Comparison of ENCODE assay signal across 18 cellular contexts in the genomic region with DNA sequence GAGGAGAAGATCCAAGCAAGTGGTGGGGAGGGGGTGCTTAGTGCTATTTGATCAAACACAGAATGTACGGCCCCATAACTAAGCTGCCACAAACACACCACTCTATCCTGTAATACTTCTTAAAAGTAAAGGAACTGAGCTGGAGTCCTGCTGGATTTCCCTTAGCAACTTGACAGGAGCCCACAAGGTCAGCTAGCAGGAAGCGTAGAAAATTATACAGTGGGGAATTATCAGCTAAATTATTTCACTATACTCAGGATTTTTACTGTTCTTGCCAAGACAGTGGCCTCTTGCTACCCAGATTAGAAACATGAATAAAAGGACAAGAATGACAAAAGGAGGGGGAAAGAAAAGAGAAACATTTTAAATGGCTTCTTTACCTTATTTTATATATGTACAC.
"Had no signal": no experiment of that assay in that cellular context is flagged by ENCODE, and none has a peak within 500 bp of the region (broad histone marks: within the 10 kb centered on the region; RNA-seq: fewer than 3 reads in every experiment).

No MANE protein-coding gene starts in this region.

- H3K4me1 Mint-ChIP-seq: activated CD4-positive, alpha-beta T cell treated with anti-CD3 and anti-CD28 coated beads for 36 hours; natural killer cell; stimulated activated naive CD8-positive, alpha-beta T cell treated with anti-CD3 and anti-CD28 coated beads, Interleukin-15, amount 100 ng/mL, for 72 hours had no signal

- H3K4me3 ChIP-seq: colonic mucosa, lower lobe of right lung, suprapubic skin, vagina had no signal

- H3K27me3 ChIP-seq: colonic mucosa, suprapubic skin, vagina had no signal

- H3K27ac Mint-ChIP-seq: activated CD4-positive, alpha-beta T cell treated with anti-CD3 and anti-CD28 coated beads for 36 hours; activated naive CD8-positive, alpha-beta T cell; activated T-helper 1 cell treated with anti-CD3 and anti-CD28 coated beads, Interleukin-12 subunit alpha, Interleukin-12 subunit beta, Interleukin-2, Interleukin-4 antibody, amounts not matched to agents 30 ng/mL and 10 ng/mL and 1 ng/mL, durations not matched to agents 14 hours and 24 hours and 36 hours; natural killer cell; stimulated activated naive CD8-positive, alpha-beta T cell treated with anti-CD3 and anti-CD28 coated beads, Interleukin-15, amount 100 ng/mL, for 72 hours; T-helper 2 cell treated with Interferon-gamma antibody and Interleukin-4, amounts not matched to agents 5 μg/mL and 100 μg/mL, for 36 hours had no signal

- DNase-seq: activated CD4-positive, alpha-beta T cell treated with anti-CD3 and anti-CD28 coated beads for 36 hours; activated CD4-positive, alpha-beta T cell treated with anti-CD3 and anti-CD28 coated beads, Interleukin-2, amount 50 U/mL, for 48 hours; activated gamma-delta T cell treated with Interleukin-2 at 50 U/mL for 16 hours; activated T-cell treated with anti-CD3 and anti-CD28 coated beads for 4 hours; caudate nucleus; colonic mucosa; erythroblast; lower lobe of right lung; natural killer cell; stimulated activated CD4-positive, alpha-beta T cell treated with anti-CD3 and anti-CD28 coated beads, Interleukin-15, amount 100 ng/mL, for 24 hours; stimulated activated CD4-positive, alpha-beta T cell treated with anti-CD3 and anti-CD28 coated beads, Interleukin-2, amount 100 ng/mL, for 48 hours; stimulated activated naive CD8-positive, alpha-beta T cell treated with anti-CD3 and anti-CD28 coated beads, Interleukin-15, amount 100 ng/mL, for 72 hours; trophoblast cell had no signal

- ATAC-seq: activated CD4-positive, alpha-beta T cell treated with anti-CD3 and anti-CD28 coated beads for 36 hours; lower lobe of right lung; natural killer cell; stimulated activated naive CD8-positive, alpha-beta T cell treated with anti-CD3 and anti-CD28 coated beads, Interleukin-15, amount 100 ng/mL, for 72 hours had no signal

- H3K9me3 ChIP-seq: colonic mucosa, lower lobe of right lung, suprapubic skin, vagina had no signal

- H3K27ac ChIP-seq: colonic mucosa, lower lobe of right lung, suprapubic skin, vagina had no signal

- H3K36me3 Mint-ChIP-seq: activated naive CD8-positive, alpha-beta T cell; natural killer cell had no signal

- H3K4me3 Mint-ChIP-seq: activated CD4-positive, alpha-beta T cell treated with anti-CD3 and anti-CD28 coated beads for 36 hours; activated naive CD8-positive, alpha-beta T cell; activated T-helper 1 cell treated with anti-CD3 and anti-CD28 coated beads, Interleukin-12 subunit alpha, Interleukin-12 subunit beta, Interleukin-2, Interleukin-4 antibody, amounts not matched to agents 30 ng/mL and 10 ng/mL and 1 ng/mL, durations not matched to agents 14 hours and 24 hours and 36 hours; natural killer cell; stimulated activated naive CD8-positive, alpha-beta T cell treated with anti-CD3 and anti-CD28 coated beads, Interleukin-15, amount 100 ng/mL, for 72 hours; T-helper 2 cell treated with Interferon-gamma antibody and Interleukin-4, amounts not matched to agents 5 μg/mL and 100 μg/mL, for 36 hours had no signal

- H3K9me3 Mint-ChIP-seq: activated T-helper 1 cell treated with anti-CD3 and anti-CD28 coated beads, Interleukin-12 subunit alpha, Interleukin-12 subunit beta, Interleukin-2, Interleukin-4 antibody, amounts not matched to agents 30 ng/mL and 10 ng/mL and 1 ng/mL, durations not matched to agents 14 hours and 24 hours and 36 hours; natural killer cell; stimulated activated naive CD8-positive, alpha-beta T cell treated with anti-CD3 and anti-CD28 coated beads, Interleukin-15, amount 100 ng/mL, for 72 hours; T-helper 2 cell treated with Interferon-gamma antibody and Interleukin-4, amounts not matched to agents 5 μg/mL and 100 μg/mL, for 36 hours had no signal

- H3K4me1 ChIP-seq: colonic mucosa, suprapubic skin, vagina had no signal

- H3K27me3 Mint-ChIP-seq: activated CD4-positive, alpha-beta T cell treated with anti-CD3 and anti-CD28 coated beads for 36 hours; activated naive CD8-positive, alpha-beta T cell; stimulated activated naive CD8-positive, alpha-beta T cell treated with anti-CD3 and anti-CD28 coated beads, Interleukin-15, amount 100 ng/mL, for 72 hours had no signal

- H3K36me3 ChIP-seq: colonic mucosa, lower lobe of right lung, suprapubic skin, vagina had no signal
